Comparison of ENCODE assay signal across 27 cellular contexts in genomic region chr3:102866845-102867244, GRCh38.
"Had no signal": no experiment of that assay in that cellular context is flagged by ENCODE, and none has a peak within 500 bp of the region (broad histone marks: within the 10 kb centered on the region; RNA-seq: fewer than 3 reads in every experiment).

No MANE protein-coding gene starts in this region.

- H3K36me3 Mint-ChIP-seq: activated CD4-positive, alpha-beta memory T cell treated with anti-CD3 and anti-CD28 coated beads for 36 hours; activated naive CD8-positive, alpha-beta T cell; brain had no signal

- H3K4me1 Mint-ChIP-seq: activated CD4-positive, alpha-beta T cell treated with anti-CD3 and anti-CD28 coated beads, Interleukin-2, amount 10 ng/mL, durations not matched to agents 7 days and 5 days; brain; central memory CD8-positive, alpha-beta T cell had no signal

- H3K27me3 Mint-ChIP-seq: activated CD4-positive, alpha-beta memory T cell treated with anti-CD3 and anti-CD28 coated beads for 36 hours; activated CD4-positive, alpha-beta T cell treated with anti-CD3 and anti-CD28 coated beads, Interleukin-2, amount 10 ng/mL, durations not matched to agents 7 days and 5 days; activated naive CD8-positive, alpha-beta T cell; brain; central memory CD8-positive, alpha-beta T cell had no signal

- H3K9me3 Mint-ChIP-seq: activated CD4-positive, alpha-beta memory T cell treated with anti-CD3 and anti-CD28 coated beads for 36 hours; activated CD4-positive, alpha-beta T cell treated with anti-CD3 and anti-CD28 coated beads, Interleukin-2, amount 10 ng/mL, durations not matched to agents 7 days and 5 days; brain; central memory CD8-positive, alpha-beta T cell had no signal

- DNase-seq: activated CD4-positive, alpha-beta memory T cell treated with anti-CD3 and anti-CD28 coated beads for 36 hours; activated CD4-positive, alpha-beta T cell treated with anti-CD3 and anti-CD28 coated beads, Interleukin-2, amount 10 ng/mL, durations not matched to agents 7 days and 5 days; activated CD4-positive, CD25-positive, alpha-beta regulatory T cell; activated CD8-positive, alpha-beta memory T cell treated with anti-CD3 and anti-CD28 coated beads for 24 hours; activated effector memory CD4-positive, alpha-beta T cell treated with anti-CD3 and anti-CD28 coated beads, Interleukin-2, amount 50 U/mL, for 16 hours; activated naive CD4-positive, alpha-beta T cell treated with anti-CD3 and anti-CD28 coated beads for 36 hours; activated T-cell treated with anti-CD3 and anti-CD28 coated beads, Interleukin-2, amount 50 U/mL, for 4 hours; amygdala; MG63; MV-4-11; NCI-H1092 treated with DMSO at 0.1 percent for 48 hours; NCI-H1417 treated with DMSO at 0.1 percent for 48 hours; NCI-H1694; NCI-H2029 treated with DMSO at 0.1 percent for 48 hours; NCI-H345; NCI-H510A; NCI-H69; NK-92 treated with Interleukin-12 subunit alpha and Interleukin-12 subunit beta, amount 100 ng/mL, for 24 hours; OCI-M1; Right ventricle myocardium superior; SJCRH30; SK-N-SH; T-helper 1 cell had no signal

- H3K4me3 Mint-ChIP-seq: activated CD4-positive, alpha-beta memory T cell treated with anti-CD3 and anti-CD28 coated beads for 36 hours; activated CD4-positive, alpha-beta T cell treated with anti-CD3 and anti-CD28 coated beads, Interleukin-2, amount 10 ng/mL, durations not matched to agents 7 days and 5 days; activated naive CD4-positive, alpha-beta T cell treated with anti-CD3 and anti-CD28 coated beads for 36 hours; activated naive CD8-positive, alpha-beta T cell; activated T-cell treated with anti-CD3 and anti-CD28 coated beads, Interleukin-2, amount 50 U/mL, for 4 hours; brain; central memory CD8-positive, alpha-beta T cell had no signal

- H3K27ac Mint-ChIP-seq: activated CD4-positive, alpha-beta memory T cell treated with anti-CD3 and anti-CD28 coated beads for 36 hours; activated CD4-positive, alpha-beta T cell treated with anti-CD3 and anti-CD28 coated beads, Interleukin-2, amount 10 ng/mL, durations not matched to agents 7 days and 5 days; activated naive CD4-positive, alpha-beta T cell treated with anti-CD3 and anti-CD28 coated beads for 36 hours; activated naive CD8-positive, alpha-beta T cell; brain had no signal

- ATAC-seq: activated T-cell treated with anti-CD3 and anti-CD28 coated beads, Interleukin-2, amount 50 U/mL, for 4 hours; Panc1 had no signal
